1 cellular context compared by ENCODE assay signal in genomic region chr2:15159751-15160177, GRCh38.
TF ChIP-seq lines count a peak whose summit lies in the region.

No MANE protein-coding gene starts in this region.

TF ChIP-seq in HEK293, 187 proteins besides CTCF, POLR2A, EP300 and RAD21 (continued from another document):
- TF ChIP-seq ZNF530 (tag by site-specific recombination; IDR thresholded peaks at IDR 0.05; ENCODE audit: low read depth) (no peak), ZNF571 (tag by site-specific recombination; IDR thresholded peaks at IDR 0.05) (no peak), ZNF777 (tag by site-specific recombination; IDR thresholded peaks at IDR 0.05; ENCODE audit: borderline replicate concordance) (no peak), ZNF24 (tag by site-specific recombination; IDR thresholded peaks at IDR 0.05) (no peak), MZF1 (tag by site-specific recombination; IDR thresholded peaks at IDR 0.05; ENCODE audit: borderline replicate concordance) (0 out of 2 replicates have a peak, but pooled peaks have one; percentile 29), ZNF768 (tag by site-specific recombination; IDR thresholded peaks at IDR 0.05) (no peak), ZNF18 (tag by site-specific recombination; IDR thresholded peaks at IDR 0.05) (no peak)
